In the genomic region with DNA sequence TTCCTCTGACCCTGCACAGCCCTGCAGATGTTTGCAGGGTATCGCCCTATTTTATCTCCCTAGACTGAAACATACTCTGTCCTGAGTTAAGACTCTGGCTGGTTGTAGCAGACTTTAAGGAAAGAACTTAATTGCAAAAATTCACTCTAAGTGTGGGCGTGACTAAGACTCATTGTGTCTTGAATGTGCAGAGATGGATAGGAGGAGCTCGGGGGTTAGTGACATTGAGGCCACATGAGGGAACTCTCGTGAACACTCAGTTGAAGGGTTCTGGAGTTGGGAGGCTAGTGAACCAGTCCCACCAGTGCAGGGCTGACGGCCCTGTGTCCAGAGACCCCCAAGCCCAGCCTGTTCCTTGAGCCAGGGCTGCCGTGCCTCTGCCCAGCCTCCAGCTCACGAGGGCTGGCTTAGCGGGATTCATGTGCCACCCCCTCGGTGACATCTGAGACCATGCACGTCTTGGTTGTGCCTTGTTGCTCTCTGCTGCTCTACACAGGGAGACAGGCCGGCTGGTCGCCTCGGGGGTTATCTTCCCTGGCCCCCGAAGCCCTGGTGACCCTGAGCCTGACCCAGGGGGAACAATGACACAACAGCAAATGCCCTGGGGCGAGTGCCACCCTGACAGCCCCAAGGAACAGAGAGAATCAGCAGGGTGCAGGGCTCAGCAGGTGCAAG, we compare ENCODE assay signal across 2 cellular contexts.
A peak's percentile ranks its signal among the peaks of the same experiment; 100 is the strongest.
TF ChIP-seq lines count a peak whose summit lies in the region.

No MANE protein-coding gene starts in this region.

TF ChIP-seq in IMR-90, 13 proteins besides CTCF, POLR2A, EP300 and RAD21:
- no peak for TF ChIP-seq BHLHE40 (IDR thresholded peaks at IDR 0.05; ENCODE audit: low read depth, low read length)
- TF ChIP-seq, protein P1, sequence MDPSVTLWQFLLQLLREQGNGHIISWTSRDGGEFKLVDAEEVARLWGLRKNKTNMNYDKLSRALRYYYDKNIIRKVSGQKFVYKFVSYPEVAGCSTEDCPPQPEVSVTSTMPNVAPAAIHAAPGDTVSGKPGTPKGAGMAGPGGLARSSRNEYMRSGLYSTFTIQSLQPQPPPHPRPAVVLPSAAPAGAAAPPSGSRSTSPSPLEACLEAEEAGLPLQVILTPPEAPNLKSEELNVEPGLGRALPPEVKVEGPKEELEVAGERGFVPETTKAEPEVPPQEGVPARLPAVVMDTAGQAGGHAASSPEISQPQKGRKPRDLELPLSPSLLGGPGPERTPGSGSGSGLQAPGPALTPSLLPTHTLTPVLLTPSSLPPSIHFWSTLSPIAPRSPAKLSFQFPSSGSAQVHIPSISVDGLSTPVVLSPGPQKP (IDR thresholded peaks at IDR 0.05; ENCODE audit: borderline replicate concordance, low read depth, low read length), result no peak
- no peak for TF ChIP-seq NFE2L2 (IDR thresholded peaks at IDR 0.05; ENCODE audit: low read depth, low read length)
- no peak for TF ChIP-seq MAZ (IDR thresholded peaks at IDR 0.05; ENCODE audit: borderline replicate concordance, low read depth, low read length)
- TF ChIP-seq, protein P2, sequence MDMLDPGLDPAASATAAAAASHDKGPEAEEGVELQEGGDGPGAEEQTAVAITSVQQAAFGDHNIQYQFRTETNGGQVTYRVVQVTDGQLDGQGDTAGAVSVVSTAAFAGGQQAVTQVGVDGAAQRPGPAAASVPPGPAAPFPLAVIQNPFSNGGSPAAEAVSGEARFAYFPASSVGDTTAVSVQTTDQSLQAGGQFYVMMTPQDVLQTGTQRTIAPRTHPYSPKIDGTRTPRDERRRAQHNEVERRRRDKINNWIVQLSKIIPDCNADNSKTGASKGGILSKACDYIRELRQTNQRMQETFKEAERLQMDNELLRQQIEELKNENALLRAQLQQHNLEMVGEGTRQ (IDR thresholded peaks at IDR 0.05; ENCODE audit: low read depth, low read length), result no peak
- no peak for TF ChIP-seq RCOR1 (IDR thresholded peaks at IDR 0.05; ENCODE audit: insufficient replicate concordance, low read length)
- no peak for TF ChIP-seq MAFK (IDR thresholded peaks at IDR 0.05; ENCODE audit: low read depth, low read length)
- no peak for TF ChIP-seq RFX5 (IDR thresholded peaks at IDR 0.05; ENCODE audit: low read depth, low read length)
- no peak for TF ChIP-seq SMC3 (IDR thresholded peaks at IDR 0.05; ENCODE audit: low read depth, low read length)
- no peak for TF ChIP-seq CEBPB (IDR thresholded peaks at IDR 0.05; ENCODE audit: low read depth, low read length)
- TF ChIP-seq MXI1 (IDR thresholded peaks at IDR 0.05; ENCODE audit: borderline replicate concordance, low read depth, low read length), result no peak
- TF ChIP-seq FOS (IDR thresholded peaks at IDR 0.05; ENCODE audit: low read depth, low read length), result no peak
- TF ChIP-seq CHD1 (IDR thresholded peaks at IDR 0.05; ENCODE audit: low read depth, low read length), result no peak

TF ChIP-seq in K562, 482 proteins besides CTCF, POLR2A, EP300 and RAD21 (continues in another document):
- TF ChIP-seq, protein P3, sequence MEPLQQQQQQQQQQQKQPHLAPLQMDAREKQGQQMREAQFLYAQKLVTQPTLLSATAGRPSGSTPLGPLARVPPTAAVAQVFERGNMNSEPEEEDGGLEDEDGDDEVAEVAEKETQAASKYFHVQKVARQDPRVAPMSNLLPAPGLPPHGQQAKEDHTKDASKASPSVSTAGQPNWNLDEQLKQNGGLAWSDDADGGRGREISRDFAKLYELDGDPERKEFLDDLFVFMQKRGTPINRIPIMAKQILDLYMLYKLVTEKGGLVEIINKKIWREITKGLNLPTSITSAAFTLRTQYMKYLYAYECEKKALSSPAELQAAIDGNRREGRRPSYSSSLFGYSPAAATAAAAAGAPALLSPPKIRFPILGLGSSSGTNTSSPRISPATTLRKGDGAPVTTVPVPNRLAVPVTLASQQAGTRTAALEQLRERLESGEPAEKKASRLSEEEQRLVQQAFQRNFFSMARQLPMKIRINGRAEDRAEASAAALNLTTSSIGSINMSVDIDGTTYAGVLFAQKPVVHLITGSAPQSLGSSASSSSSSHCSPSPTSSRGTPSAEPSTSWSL (CRISPR knock-in tag; IDR thresholded peaks at IDR 0.05; ENCODE audit: borderline replicate concordance), result no peak
- TF ChIP-seq HDAC6 (IDR thresholded peaks at IDR 0.05; ENCODE audit: low read depth, low read length), result 0 out of 2 replicates have a peak, but pooled peaks have one; percentile 47
- no peak for TF ChIP-seq POLR2H (tag; IDR thresholded peaks at IDR 0.05; ENCODE audit: low read depth)
- TF ChIP-seq ZNF764 (CRISPR knock-in tag; IDR thresholded peaks at IDR 0.05; ENCODE audit: low read depth), result 0 out of 2 replicates have a peak, but pooled peaks have one; percentile 57
- TF ChIP-seq MYC (IDR thresholded peaks at IDR 0.05; ENCODE audit: low read depth, low read length), result no peak
- peak; percentile 19; the same call in 1 of the 2 replicates for TF ChIP-seq MYC (CRISPR knock-in tag; IDR thresholded peaks at IDR 0.05; ENCODE audit: borderline replicate concordance, low read depth)
- TF ChIP-seq CHD1 (IDR thresholded peaks at IDR 0.05; ENCODE audit: low read length), result peak; percentile 2
- peak; percentile 37; the same call in 1 of the 2 replicates for TF ChIP-seq L3MBTL2 (IDR thresholded peaks at IDR 0.05)
- TF ChIP-seq FIP1L1 (IDR thresholded peaks at IDR 0.05; ENCODE audit: low read depth, low read length, poor library complexity, severe bottlenecking), result peak; percentile 4
- 0 out of 2 replicates have a peak, but pooled peaks have one; percentile 70 for TF ChIP-seq MCM5 (IDR thresholded peaks at IDR 0.05; ENCODE audit: low read depth)
- TF ChIP-seq, protein P4, sequence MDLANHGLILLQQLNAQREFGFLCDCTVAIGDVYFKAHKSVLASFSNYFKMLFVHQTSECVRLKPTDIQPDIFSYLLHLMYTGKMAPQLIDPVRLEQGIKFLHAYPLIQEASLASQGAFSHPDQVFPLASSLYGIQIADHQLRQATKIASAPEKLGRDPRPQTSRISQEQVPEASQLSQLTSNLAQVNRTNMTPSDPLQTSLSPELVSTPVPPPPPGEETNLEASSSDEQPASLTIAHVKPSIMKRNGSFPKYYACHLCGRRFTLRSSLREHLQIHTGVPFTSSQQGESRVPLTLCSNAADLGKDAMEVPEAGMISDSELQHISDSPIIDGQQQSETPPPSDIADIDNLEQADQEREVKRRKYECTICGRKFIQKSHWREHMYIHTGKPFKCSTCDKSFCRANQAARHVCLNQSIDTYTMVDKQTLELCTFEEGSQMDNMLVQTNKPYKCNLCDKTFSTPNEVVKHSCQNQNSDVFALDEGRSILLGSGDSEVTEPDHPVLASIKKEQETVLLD (IDR thresholded peaks at IDR 0.05), result no peak
- peak; percentile 7; the same call in 1 of the 2 replicates for TF ChIP-seq MCM3 (IDR thresholded peaks at IDR 0.05)
- TF ChIP-seq, protein P5, sequence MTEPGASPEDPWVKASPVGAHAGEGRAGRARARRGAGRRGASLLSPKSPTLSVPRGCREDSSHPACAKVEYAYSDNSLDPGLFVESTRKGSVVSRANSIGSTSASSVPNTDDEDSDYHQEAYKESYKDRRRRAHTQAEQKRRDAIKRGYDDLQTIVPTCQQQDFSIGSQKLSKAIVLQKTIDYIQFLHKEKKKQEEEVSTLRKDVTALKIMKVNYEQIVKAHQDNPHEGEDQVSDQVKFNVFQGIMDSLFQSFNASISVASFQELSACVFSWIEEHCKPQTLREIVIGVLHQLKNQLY (CRISPR knock-in tag; conservative IDR thresholded peaks at IDR 0.05), result peak in 1 of 2 experiments; percentile 52; a peak in 1 of 4 replicates
- TF ChIP-seq ZNF583 (CRISPR knock-in tag; IDR thresholded peaks at IDR 0.05), result no peak
- TF ChIP-seq, protein P6, sequence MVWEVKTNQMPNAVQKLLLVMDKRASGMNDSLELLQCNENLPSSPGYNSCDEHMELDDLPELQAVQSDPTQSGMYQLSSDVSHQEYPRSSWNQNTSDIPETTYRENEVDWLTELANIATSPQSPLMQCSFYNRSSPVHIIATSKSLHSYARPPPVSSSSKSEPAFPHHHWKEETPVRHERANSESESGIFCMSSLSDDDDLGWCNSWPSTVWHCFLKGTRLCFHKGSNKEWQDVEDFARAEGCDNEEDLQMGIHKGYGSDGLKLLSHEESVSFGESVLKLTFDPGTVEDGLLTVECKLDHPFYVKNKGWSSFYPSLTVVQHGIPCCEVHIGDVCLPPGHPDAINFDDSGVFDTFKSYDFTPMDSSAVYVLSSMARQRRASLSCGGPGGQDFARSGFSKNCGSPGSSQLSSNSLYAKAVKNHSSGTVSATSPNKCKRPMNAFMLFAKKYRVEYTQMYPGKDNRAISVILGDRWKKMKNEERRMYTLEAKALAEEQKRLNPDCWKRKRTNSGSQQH (CRISPR knock-in tag; IDR thresholded peaks at IDR 0.05), result no peak
- TF ChIP-seq ZNF79 (CRISPR knock-in tag; IDR thresholded peaks at IDR 0.05; ENCODE audit: low read depth), result no peak
- no peak for TF ChIP-seq ZNF76 (CRISPR knock-in tag; IDR thresholded peaks at IDR 0.05; ENCODE audit: borderline replicate concordance)
- TF ChIP-seq, protein P7, sequence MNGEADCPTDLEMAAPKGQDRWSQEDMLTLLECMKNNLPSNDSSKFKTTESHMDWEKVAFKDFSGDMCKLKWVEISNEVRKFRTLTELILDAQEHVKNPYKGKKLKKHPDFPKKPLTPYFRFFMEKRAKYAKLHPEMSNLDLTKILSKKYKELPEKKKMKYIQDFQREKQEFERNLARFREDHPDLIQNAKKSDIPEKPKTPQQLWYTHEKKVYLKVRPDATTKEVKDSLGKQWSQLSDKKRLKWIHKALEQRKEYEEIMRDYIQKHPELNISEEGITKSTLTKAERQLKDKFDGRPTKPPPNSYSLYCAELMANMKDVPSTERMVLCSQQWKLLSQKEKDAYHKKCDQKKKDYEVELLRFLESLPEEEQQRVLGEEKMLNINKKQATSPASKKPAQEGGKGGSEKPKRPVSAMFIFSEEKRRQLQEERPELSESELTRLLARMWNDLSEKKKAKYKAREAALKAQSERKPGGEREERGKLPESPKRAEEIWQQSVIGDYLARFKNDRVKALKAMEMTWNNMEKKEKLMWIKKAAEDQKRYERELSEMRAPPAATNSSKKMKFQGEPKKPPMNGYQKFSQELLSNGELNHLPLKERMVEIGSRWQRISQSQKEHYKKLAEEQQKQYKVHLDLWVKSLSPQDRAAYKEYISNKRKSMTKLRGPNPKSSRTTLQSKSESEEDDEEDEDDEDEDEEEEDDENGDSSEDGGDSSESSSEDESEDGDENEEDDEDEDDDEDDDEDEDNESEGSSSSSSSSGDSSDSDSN (IDR thresholded peaks at IDR 0.05; ENCODE audit: borderline replicate concordance in 1 of 2, low read depth in 2 of 2, low read length in 2 of 2), result 0 out of 4 replicates have a peak, but pooled peaks of 1 of the 2 experiments have one; percentile 11
- no peak for TF ChIP-seq CBX5 (IDR thresholded peaks at IDR 0.05; ENCODE audit: borderline replicate concordance, low read depth)
- TF ChIP-seq RFX7 (CRISPR knock-in tag; IDR thresholded peaks at IDR 0.05), result no peak
- no peak for TF ChIP-seq RBM25 (IDR thresholded peaks at IDR 0.05; ENCODE audit: low read depth, low read length, severe bottlenecking)
- TF ChIP-seq, protein P8, sequence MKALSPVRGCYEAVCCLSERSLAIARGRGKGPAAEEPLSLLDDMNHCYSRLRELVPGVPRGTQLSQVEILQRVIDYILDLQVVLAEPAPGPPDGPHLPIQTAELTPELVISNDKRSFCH (CRISPR knock-in tag; IDR thresholded peaks at IDR 0.05), result no peak
- TF ChIP-seq, protein P8 (tag; IDR thresholded peaks at IDR 0.05), result peak; percentile 18; the same call in 1 of the 2 replicates
- peak; percentile 18; the same call in 1 of the 2 replicates for TF ChIP-seq EGR1 (conservative IDR thresholded peaks at IDR 0.05)
- TF ChIP-seq CCNT2 (IDR thresholded peaks at IDR 0.05; ENCODE audit: borderline replicate concordance, extremely low read depth, insufficient read length, low read depth, low read length), result no peak
- no peak for TF ChIP-seq TEAD4 (IDR thresholded peaks at IDR 0.05; ENCODE audit: low read length)
- TF ChIP-seq TEAD4 (CRISPR knock-in tag; IDR thresholded peaks at IDR 0.05; ENCODE audit: borderline replicate concordance), result no peak
